Comparison of ENCODE assay signal across 16 cellular contexts in the genomic region with DNA sequence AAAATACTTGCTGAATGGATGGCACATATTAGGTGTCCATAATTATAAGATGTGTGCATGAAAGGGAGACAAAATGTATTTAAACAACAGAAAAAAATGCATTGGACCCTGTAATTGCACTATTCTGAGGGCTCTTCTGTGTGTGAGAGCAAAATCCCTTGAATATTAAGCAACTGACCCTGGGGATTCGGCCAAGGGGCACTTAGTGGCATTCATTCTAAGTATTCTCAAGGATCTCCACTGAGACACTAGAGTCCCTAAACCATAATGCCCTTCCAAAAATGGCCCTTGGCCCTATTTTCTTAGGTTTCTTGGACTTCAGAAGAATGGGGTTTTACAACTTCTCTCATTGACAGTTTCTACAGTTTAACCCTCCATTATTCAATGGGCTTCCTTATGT.
DNase-seq lines count a peak whose midpoint lies in the region; ATAC-seq and TF ChIP-seq lines count a peak whose summit lies in the region.
"Had no signal": no experiment of that assay in that cellular context is flagged by ENCODE, and none has a peak within 500 bp of the region (broad histone marks: within the 10 kb centered on the region; RNA-seq: fewer than 3 reads in every experiment).

No MANE protein-coding gene starts in this region.

- DNase-seq in NCI-H1436 (lab: John Stamatoyannopoulos, UW) (peak; percentile 1), NCI-H1436 treated with DMSO at 0.1 percent for 48 hours (lab: John Stamatoyannopoulos, UW) (no peak), Ammon's horn (ENCODE audit: low spot score) (peak; percentile 16), globus pallidus (ENCODE audit: low spot score) (peak; percentile 2), medulla oblongata (ENCODE audit: extremely low spot score) (peak; percentile 9), omental fat pad (ENCODE audit: low spot score) (no peak), DMS114 treated with DMSO at 0.1 percent for 48 hours (lab: John Stamatoyannopoulos, UW; ENCODE audit: unreplicated experiment) (no peak)
- DNase-seq: BE2C; Calu3; CD4-positive, alpha-beta T cell; CD8-positive, alpha-beta memory T cell; DMS153; DND-41; GOT3; HFFc6 had no signal

- no peak for ATAC-seq in omental fat pad (ENCODE audit: low FRiP score)
- no peak for ATAC-seq in HG03108 (IDR thresholded peaks at IDR 0.05; ENCODE audit: unreplicated experiment)

- TF ChIP-seq CTCF in omental fat pad (IDR thresholded peaks at IDR 0.05), result no peak

Comparison
In these comparisons a context has a peak if more than half of its experiments do, and no peak if none do; other contexts are left out.
1. DNase-seq: peak in NCI-H1436 (single experiment), Ammon's horn (single experiment), globus pallidus (single experiment) and medulla oblongata (single experiment); none in NCI-H1436 treated with DMSO at 0.1 percent for 48 hours (single experiment), omental fat pad (single experiment) and DMS114 treated with DMSO at 0.1 percent for 48 hours (single experiment).